Comparison of ENCODE assay signal across 30 cellular contexts in the genomic region with DNA sequence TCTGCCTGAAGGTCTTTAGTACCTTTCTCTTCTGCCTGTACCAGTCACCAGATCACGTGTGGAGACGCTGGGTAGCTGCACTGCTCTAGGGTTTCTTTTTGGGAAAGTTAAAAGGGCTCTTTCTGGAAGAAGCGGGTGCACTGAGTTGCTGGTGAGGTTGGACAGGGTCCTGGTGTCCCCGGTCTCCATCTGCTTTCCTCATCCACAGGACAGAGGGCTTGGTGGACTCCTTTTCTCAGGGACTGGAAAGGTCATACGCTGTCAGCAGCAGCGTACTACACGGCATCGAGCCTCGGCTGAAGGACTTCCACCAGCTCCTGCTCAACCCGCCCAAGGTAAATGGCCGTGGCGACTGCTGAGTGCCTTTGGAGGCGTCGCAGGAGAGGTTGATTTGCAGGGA.
"Had no signal": no experiment of that assay in that cellular context is flagged by ENCODE, and none has a peak within 500 bp of the region (broad histone marks: within the 10 kb centered on the region; RNA-seq: fewer than 3 reads in every experiment).

No MANE protein-coding gene starts in this region.

- H3K27ac ChIP-seq: SK-N-MC had no signal

- FAIRE-seq: K562, TTC549 had no signal

- DNase-seq: activated B cell treated with CpG ODN at 0.5 μM for 24 hours; activated CD4-positive, alpha-beta T cell treated with anti-CD3 and anti-CD28 coated beads for 1 hour; activated CD4-positive, alpha-beta T cell treated with anti-CD3 and anti-CD28 coated beads, Interleukin-2, amount 10 ng/mL, durations not matched to agents 24 days and 14 days; activated CD4-positive, alpha-beta T cell treated with anti-CD3 and anti-CD28 coated beads, Interleukin-2, amount 50 U/mL, for 48 hours; activated CD8-positive, alpha-beta memory T cell treated with anti-CD3 and anti-CD28 coated beads, Interleukin-2, amount 10 ng/mL, durations not matched to agents 7 days and 5 days; activated gamma-delta T cell; activated naive CD4-positive, alpha-beta T cell treated with anti-CD3 and anti-CD28 coated beads for 36 hours; activated T-cell treated with anti-CD3 and anti-CD28 coated beads, Interleukin-2, amount 50 U/mL, for 4 hours; central memory CD4-positive, alpha-beta T cell; Karpas-422; MM.1S; NCI-H1105; NCI-H1436; NCI-H1694 treated with DMSO at 0.1 percent for 48 hours; NCI-H2029 treated with DMSO at 0.1 percent for 48 hours; NCI-H345; NCI-H510A; NCI-H69; NK-92 treated with Interleukin-12 subunit alpha and Interleukin-12 subunit beta, amount 100 ng/mL, for 24 hours; OCI-M1; RPMI8226; SHP77; T-cell; T-helper 2 cell; T1000 had no signal

- H3K4me3 ChIP-seq: K562, SK-N-MC had no signal

- ATAC-seq: activated CD8-positive, alpha-beta memory T cell treated with anti-CD3 and anti-CD28 coated beads, Interleukin-2, amount 10 ng/mL, durations not matched to agents 7 days and 5 days; activated T-cell treated with anti-CD3 and anti-CD28 coated beads, Interleukin-2, amount 50 U/mL, for 4 hours; activated T-helper 17 cell treated with anti-CD3 and anti-CD28 coated beads, Interleukin-2, amount 50 U/mL, for 72 hours; K562; Panc1; T-cell had no signal
